Comparison of ENCODE assay signal across 15 cellular contexts in the genomic region with DNA sequence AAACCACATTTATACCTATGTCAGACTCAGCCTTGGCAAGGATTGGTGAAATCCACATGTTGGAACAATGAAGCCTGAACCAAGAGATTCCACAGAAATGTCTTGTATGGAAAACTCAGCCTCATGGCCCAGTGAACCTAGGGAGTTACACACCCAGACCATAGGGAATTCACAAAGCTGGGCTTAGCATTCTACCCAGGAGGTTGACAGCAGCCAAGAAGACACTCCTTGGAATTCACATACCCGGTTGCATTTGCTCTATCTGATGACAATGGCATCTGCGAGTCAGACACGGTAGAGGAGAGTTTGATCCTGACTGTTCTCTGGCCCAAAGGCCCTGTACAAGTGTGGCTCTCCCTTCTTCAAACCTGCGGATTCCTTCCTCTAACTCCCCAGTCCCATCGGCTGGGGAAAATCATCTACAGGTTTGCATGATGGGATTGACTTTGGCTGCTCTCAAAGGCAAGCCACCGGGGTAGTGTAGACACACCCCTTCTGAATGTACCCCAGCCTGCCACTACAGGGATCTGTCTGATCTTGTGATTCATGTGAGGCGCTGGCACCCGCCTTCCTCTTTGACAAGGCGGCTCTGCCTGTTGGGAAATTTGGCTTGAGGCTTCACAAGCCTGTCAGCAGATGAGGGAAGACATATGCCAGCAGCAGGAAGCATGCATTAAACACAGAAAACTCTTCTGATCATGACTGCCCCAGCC.
A peak's percentile ranks its signal among the peaks of the same experiment; 100 is the strongest.
DNase-seq lines count a peak whose midpoint lies in the region; ATAC-seq and TF ChIP-seq lines count a peak whose summit lies in the region.
"Had no signal": no experiment of that assay in that cellular context is flagged by ENCODE, and none has a peak within 500 bp of the region (broad histone marks: within the 10 kb centered on the region; RNA-seq: fewer than 3 reads in every experiment).

No MANE protein-coding gene starts in this region.

- no peaks in the 10 kb centered on the region for H3K27me3 ChIP-seq in SJCRH30
- peaks cover 21% of the 10 kb centered on the region; the same call in 1 of the 2 replicates for H3K27me3 ChIP-seq in GM23248 (replicated peaks; ENCODE audit: insufficient read depth)
- H3K27me3 ChIP-seq: SJSA1 had no signal

- 26 to 28% methylated on average over 9 of the region's 9 CpGs for WGBS in lower leg skin, 2 donors
- 14 to 17% methylated on average over 9 of the region's 9 CpGs for WGBS in GM23248 (ENCODE audit: low coverage in 1 of 2, low lambda C conversion rate in 2 of 2, missing lambda C conversion rate in 2 of 2), 2 experiments

- H3K9me3 ChIP-seq in SJCRH30 (replicated peaks): no peaks in the 10 kb centered on the region
- H3K9me3 ChIP-seq in GM23248 (ENCODE audit: low read depth): no peaks in the 10 kb centered on the region
- H3K9me3 ChIP-seq: heart left ventricle, SJSA1 had no signal

- no peak overlapping the region for H2AFZ ChIP-seq in GM23248

- H3K9me3 Mint-ChIP-seq in activated T-cell treated with anti-CD3 and anti-CD28 coated beads, Interleukin-2, amount 50 U/mL, for 4 hours: no peaks in the 10 kb centered on the region
- H3K9me3 Mint-ChIP-seq: activated CD4-positive, alpha-beta memory T cell treated with anti-CD3 and anti-CD28 coated beads, Interleukin-2, amount 10 ng/mL, durations not matched to agents 7 days and 5 days; naive thymus-derived CD8-positive, alpha-beta T cell had no signal

- DNase-seq in RWPE1 (ENCODE audit: low spot score): peak; percentile 75
- peak; percentile 34 for DNase-seq in fibroblast of gingiva (ENCODE audit: low read depth)
- DNase-seq in lower leg skin (ENCODE audit: low spot score in 2 of 2): peak; percentile 86 to 95
- DNase-seq in ureter (ENCODE audit: low spot score): peak; percentile 48
- DNase-seq in SJCRH30: no peak
- DNase-seq in activated T-cell treated with anti-CD3 and anti-CD28 coated beads, Interleukin-2, amount 50 U/mL, for 4 hours: no peak
- no peak for DNase-seq in GM23248
- DNase-seq: activated CD4-positive, alpha-beta memory T cell treated with anti-CD3 and anti-CD28 coated beads, Interleukin-2, amount 10 ng/mL, durations not matched to agents 7 days and 5 days; Kasumi-1; naive thymus-derived CD8-positive, alpha-beta T cell; NCI-H1436 treated with DMSO at 0.1 percent for 48 hours had no signal

- POLR2A ChIA-PET in RWPE1 (lab: Yijun Ruan, JAX; ENCODE audit: low non-redundant PET): no interaction called here

- peaks cover 9% of the 10 kb centered on the region for H3K4me1 ChIP-seq in SJCRH30
- peaks cover 14% of the 10 kb centered on the region for H3K4me1 ChIP-seq in GM23248 (ENCODE audit: insufficient read depth)
- H3K4me1 ChIP-seq: SJSA1 had no signal

- ATAC-seq in activated T-cell treated with anti-CD3 and anti-CD28 coated beads, Interleukin-2, amount 50 U/mL, for 4 hours: no peak
- ATAC-seq: naive thymus-derived CD8-positive, alpha-beta T cell had no signal

- CTCF ChIA-PET in RWPE1 (lab: Yijun Ruan, JAX): no interaction called here

- 0 out of 2 replicates have a peak, but pooled peaks cover 13% of the 10 kb centered on the region for H3F3A ChIP-seq in GM23248 (ENCODE audit: insufficient read depth)

- intact Hi-C loops in lower leg skin (cut with DNase I; ENCODE audit: low total_unique reads): no loop called here

- H3K4me3 ChIP-seq in lower leg skin (ENCODE audit: low read depth, poor library complexity, severe bottlenecking) (no peak overlapping the region), SJCRH30 (no peak overlapping the region), GM23248 (no peak overlapping the region)
- H3K4me3 ChIP-seq: heart left ventricle, SJSA1 had no signal

- H3K27me3 Mint-ChIP-seq in activated T-cell treated with anti-CD3 and anti-CD28 coated beads, Interleukin-2, amount 50 U/mL, for 4 hours (ENCODE audit: low read depth): peaks cover 4% of the 10 kb centered on the region
- H3K27me3 Mint-ChIP-seq: activated CD4-positive, alpha-beta memory T cell treated with anti-CD3 and anti-CD28 coated beads, Interleukin-2, amount 10 ng/mL, durations not matched to agents 7 days and 5 days had no signal

- no peaks in the 10 kb centered on the region for H4K20me1 ChIP-seq in GM23248 (ENCODE audit: insufficient read depth)

- TF ChIP-seq CTCF in RWPE1 (conservative IDR thresholded peaks at IDR 0.05; ENCODE audit: low read depth): no peak
- TF ChIP-seq CTCF in lower leg skin (IDR thresholded peaks at IDR 0.05): no peak

- H3K4me1 Mint-ChIP-seq in activated T-cell treated with anti-CD3 and anti-CD28 coated beads, Interleukin-2, amount 50 U/mL, for 4 hours (ENCODE audit: low read depth): no peaks in the 10 kb centered on the region
- H3K4me1 Mint-ChIP-seq: activated CD4-positive, alpha-beta memory T cell treated with anti-CD3 and anti-CD28 coated beads, Interleukin-2, amount 10 ng/mL, durations not matched to agents 7 days and 5 days; central memory CD8-positive, alpha-beta T cell; naive thymus-derived CD8-positive, alpha-beta T cell had no signal

- H3K36me3 ChIP-seq in SJCRH30 (no peaks in the 10 kb centered on the region), GM23248 (ENCODE audit: low read depth) (no peaks in the 10 kb centered on the region)
- H3K36me3 ChIP-seq: heart left ventricle, SJSA1 had no signal

- TF ChIP-seq POLR2A in lower leg skin (IDR thresholded peaks at IDR 0.05): no peak

- H3K9me2 ChIP-seq in GM23248 (ENCODE audit: insufficient read depth): no peaks in the 10 kb centered on the region

- H3K9ac ChIP-seq in GM23248: no peak overlapping the region

- in situ Hi-C loops in GM23248 (cut with MboI): no loop called here

- no peaks in the 10 kb centered on the region for H3K36me3 Mint-ChIP-seq in activated T-cell treated with anti-CD3 and anti-CD28 coated beads, Interleukin-2, amount 50 U/mL, for 4 hours (ENCODE audit: insufficient read depth)
- H3K36me3 Mint-ChIP-seq: naive thymus-derived CD8-positive, alpha-beta T cell had no signal

- H3K4me2 ChIP-seq in GM23248 (ENCODE audit: unreplicated experiment): no peak overlapping the region

- peak overlapping the region; percentile 78 for H3K27ac ChIP-seq in RWPE1
- H3K27ac ChIP-seq in SJCRH30: no peak overlapping the region
- no peak overlapping the region for H3K27ac ChIP-seq in GM23248
- H3K27ac ChIP-seq: C4-2B, heart left ventricle, SJSA1 had no signal

- H3K79me2 ChIP-seq in GM23248 (ENCODE audit: insufficient read depth): no peaks in the 10 kb centered on the region

- no peak overlapping the region for H3K4me3 Mint-ChIP-seq in activated T-cell treated with anti-CD3 and anti-CD28 coated beads, Interleukin-2, amount 50 U/mL, for 4 hours
- H3K4me3 Mint-ChIP-seq: activated CD4-positive, alpha-beta memory T cell treated with anti-CD3 and anti-CD28 coated beads, Interleukin-2, amount 10 ng/mL, durations not matched to agents 7 days and 5 days; central memory CD8-positive, alpha-beta T cell; naive thymus-derived CD8-positive, alpha-beta T cell had no signal

Comparison
In these comparisons a context has a peak if more than half of its experiments do, and no peak if none do; other contexts are left out.
1. DNase-seq: peak in RWPE1 (single experiment), fibroblast of gingiva (single experiment), lower leg skin (2 of 2) and ureter (single experiment); none in SJCRH30 (0 of 2), activated T-cell treated with anti-CD3 and anti-CD28 coated beads, Interleukin-2, amount 50 U/mL, for 4 hours (single experiment) and GM23248 (single experiment).